In the genomic region with DNA sequence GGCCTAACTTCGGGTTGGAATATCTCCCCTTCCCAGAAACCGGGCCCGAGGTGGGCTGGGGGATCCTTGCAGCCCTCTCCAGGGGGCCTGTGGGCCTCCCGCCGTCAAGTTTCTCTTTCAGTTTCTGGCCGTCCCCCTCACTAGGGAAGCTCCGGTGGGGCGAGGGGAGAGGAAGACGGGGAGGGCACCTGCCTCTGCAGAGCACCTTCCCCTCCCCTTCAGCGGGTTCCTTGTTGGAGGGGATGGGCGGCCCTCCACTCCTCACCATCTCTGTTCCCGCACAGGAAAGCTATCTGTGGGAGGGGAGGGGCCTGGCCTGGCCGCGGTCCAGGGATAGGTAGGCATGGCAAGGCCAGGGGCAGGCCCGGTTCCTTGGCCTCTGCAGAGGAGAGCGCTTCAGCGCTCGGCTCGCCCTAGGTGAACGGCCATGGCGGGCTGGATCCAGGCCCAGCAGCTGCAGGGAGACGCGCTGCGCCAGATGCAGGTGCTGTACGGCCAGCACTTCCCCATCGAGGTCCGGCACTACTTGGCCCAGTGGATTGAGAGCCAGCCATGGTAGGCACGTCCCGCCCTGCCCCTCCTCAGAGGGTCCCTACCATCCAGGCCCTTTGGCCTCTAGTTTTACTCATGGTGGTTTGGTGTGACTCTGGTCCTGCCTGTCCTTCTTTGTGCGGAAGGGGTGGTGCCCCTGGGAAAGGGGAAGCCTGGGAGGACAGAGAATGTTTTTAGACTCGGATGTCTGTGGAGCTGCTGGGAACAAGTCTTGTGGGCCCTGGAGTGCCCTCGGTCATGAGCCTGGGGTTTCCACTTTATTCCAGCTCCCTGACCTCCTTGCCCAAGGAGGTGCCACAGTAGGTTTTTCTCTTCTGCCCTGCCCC, we compare ENCODE assay signal across 9 cellular contexts. TPM values are rescaled to one million over a fixed set of nuclear protein-coding genes. Genes with fewer than 3 reads are reported as not detected.
A peak's percentile ranks its signal among the peaks of the same experiment; 100 is the strongest.
DNase-seq lines count a peak whose midpoint lies in the region; ATAC-seq and TF ChIP-seq lines count a peak whose summit lies in the region.
"Had no signal": no experiment of that assay in that cellular context is flagged by ENCODE, and none has a peak within 500 bp of the region (broad histone marks: within the 10 kb centered on the region; RNA-seq: fewer than 3 reads in every experiment).

No MANE protein-coding gene starts in this region.

- peaks cover 4% of the 10 kb centered on the region; the same call in 1 of the 2 replicates for H3K9me1 ChIP-seq in IMR-90 (ENCODE audit: insufficient read depth, low read length)

- peak overlapping the region; percentile 63; the same call in 1 of the 2 replicates for H3K4me2 ChIP-seq in IMR-90 (ENCODE audit: low read depth, low read length)

- H4K8ac ChIP-seq in IMR-90 (ENCODE audit: low read depth in 2 of 2, low read length in 2 of 2), result peak overlapping the region in 1 of 2 experiments; percentile 74; a peak in 1 of 4 replicates

- no peak for TF ChIP-seq POLR2A in IMR-90 (IDR thresholded peaks at IDR 0.05; ENCODE audit: low read depth, low read length)

- H3K4me3 ChIP-seq in IMR-90 (ENCODE audit: insufficient read depth, low read depth, low read length) (peak overlapping the region; percentile 63), heart right ventricle (peak overlapping the region; percentile 50 to 83 (median 66)), skeletal muscle cell (ENCODE audit: low read depth, low read length) (peak overlapping the region; percentile 36)

- H2AFZ ChIP-seq in IMR-90 (replicated peaks; ENCODE audit: low read length, poor library complexity), result peak overlapping the region; percentile 43

- in situ Hi-C loops in IMR-90 (cut with MboI; ENCODE audit: low sequenced_read_pairs), result no loop called here

- no peaks in the 10 kb centered on the region for H3K27me3 Mint-ChIP-seq in activated T-cell treated with anti-CD3 and anti-CD28 coated beads, Interleukin-2, amount 50 U/mL, for 4 hours (ENCODE audit: low read depth)

- no peak overlapping the region for H3K56ac ChIP-seq in IMR-90 (ENCODE audit: extremely low read depth, insufficient read depth, low read length)

- H2AK5ac ChIP-seq in IMR-90 (ENCODE audit: low read depth, low read length), result no peak overlapping the region; the same call in 1 of the 2 replicates

- H3K4ac ChIP-seq in IMR-90 (ENCODE audit: low read depth, low read length), result no peak overlapping the region

- H3K9ac ChIP-seq in IMR-90 (ENCODE audit: low read depth, low read length), result no peak overlapping the region

- no peak for TF ChIP-seq CTCF in IMR-90 (conservative IDR thresholded peaks at IDR 0.05; ENCODE audit: low read depth, low read length)
- TF ChIP-seq CTCF in heart right ventricle (IDR thresholded peaks at IDR 0.05), result no peak

- H2AK9ac ChIP-seq in IMR-90 (replicated peaks; ENCODE audit: low read depth, low read length, poor library complexity), result peak overlapping the region; percentile 70

- peaks cover 58% of the 10 kb centered on the region for H3K4me1 Mint-ChIP-seq in activated T-cell treated with anti-CD3 and anti-CD28 coated beads, Interleukin-2, amount 50 U/mL, for 4 hours (ENCODE audit: low read depth)

- H3K27me3 ChIP-seq in IMR-90 (ENCODE audit: control insufficient read depth, insufficient read depth, low read length), result no peaks in the 10 kb centered on the region; the same call in 1 of the 2 replicates
- no peaks in the 10 kb centered on the region for H3K27me3 ChIP-seq in heart right ventricle

- no peak overlapping the region for H3K14ac ChIP-seq in IMR-90 (replicated peaks; ENCODE audit: low read depth, low read length)

- H3K27ac ChIP-seq in IMR-90 (ENCODE audit: insufficient read depth, low read length) (no peak overlapping the region), heart right ventricle (peak overlapping the region; percentile 78 to 96 (median 90))

- H3K79me1 ChIP-seq in IMR-90 (ENCODE audit: low read depth in 1 of 2, low read length in 2 of 2), result no peaks in the 10 kb centered on the region

- no peaks in the 10 kb centered on the region for H3K9me3 Mint-ChIP-seq in activated T-cell treated with anti-CD3 and anti-CD28 coated beads, Interleukin-2, amount 50 U/mL, for 4 hours

- peak overlapping the region; percentile 1; the same call in 1 of the 2 replicates for H4K5ac ChIP-seq in IMR-90 (ENCODE audit: low read depth, low read length)

- ATAC-seq in IMR-90 (ENCODE audit: low read depth) (no peak), heart right ventricle (peak in 7 of 8 donors; percentile 2 to 40 (median 15)), HG03280 (IDR thresholded peaks at IDR 0.05; ENCODE audit: unreplicated experiment) (no peak)
- peak; percentile 18 to 19 for ATAC-seq in activated T-cell treated with anti-CD3 and anti-CD28 coated beads, Interleukin-2, amount 50 U/mL, for 4 hours
- ATAC-seq: HCT116 had no signal

- dilution Hi-C loops in IMR-90 (cut with HindIII; ENCODE audit: low sequenced_read_pairs, unreplicated experiment), result no loop called here

- no peak overlapping the region for H3K18ac ChIP-seq in IMR-90 (ENCODE audit: low read depth, low read length)

- intact Hi-C loops in IMR-90 (cut with micrococcal nuclease) (no loop called here), heart right ventricle (cut with DNase I) (loop anchor here in 2 of 10 donors (10.0 kb wide), 1 partner anchor 64 kb away; no protein-coding TSS in a partner anchor)

- no peak overlapping the region for H2BK120ac ChIP-seq in IMR-90 (ENCODE audit: low read depth, low read length)

- H2BK15ac ChIP-seq in IMR-90 (ENCODE audit: low read depth, low read length), result no peak overlapping the region

- BruUV-seq in IMR-90 (replicated peaks; lab: Mats Ljungman, UMichigan), result no TSS peak

- CTCF ChIA-PET in IMR-90 (lab: Yijun Ruan, JAX), result no interaction called here

- H4K91ac ChIP-seq in IMR-90 (ENCODE audit: insufficient read depth, low read depth, low read length), result no peak overlapping the region

- peaks cover 39% of the 10 kb centered on the region for H3K36me3 Mint-ChIP-seq in activated T-cell treated with anti-CD3 and anti-CD28 coated beads, Interleukin-2, amount 50 U/mL, for 4 hours (ENCODE audit: insufficient read depth)

- H4K20me1 ChIP-seq in IMR-90 (ENCODE audit: insufficient read depth, low read length), result no peaks in the 10 kb centered on the region

- WGBS in IMR-90 (ENCODE audit: extremely low coverage in 2 of 2, insufficient read length in 1 of 2), 2 experiments, result 78% methylated on average over 13 of the region's 32 CpGs; no CpG with 5 or more reads in 1 of the 2 experiments
- WGBS in heart right ventricle, 2 donors, result 49 to 62% methylated on average over 32 of the region's 32 CpGs

- no peak overlapping the region for H2BK20ac ChIP-seq in IMR-90 (ENCODE audit: low read depth, low read length)

- H3K23ac ChIP-seq in IMR-90 (ENCODE audit: low read depth, low read length), result no peak overlapping the region

- no peak for TF ChIP-seq RAD21 in IMR-90 (IDR thresholded peaks at IDR 0.05; ENCODE audit: low read length)

- DNase-seq in DMS153 treated with DMSO at 0.1 percent for 48 hours (lab: John Stamatoyannopoulos, UW; ENCODE audit: unreplicated experiment) (peak; percentile 23), IMR-90 (no peak), heart right ventricle (peak in 1 of 2 donors; percentile 43), skeletal muscle cell (ENCODE audit: low read depth) (no peak), dermis blood vessel endothelial cell (no peak), COLO668 (lab: John Stamatoyannopoulos, UW; ENCODE audit: unreplicated experiment) (no peak)
- DNase-seq in activated T-cell treated with anti-CD3 and anti-CD28 coated beads, Interleukin-2, amount 50 U/mL, for 4 hours, result peak; percentile 60

- H3K9me3 ChIP-seq in IMR-90 (ENCODE audit: control insufficient read depth, insufficient read depth, low read length) (no peaks in the 10 kb centered on the region), heart right ventricle (no peaks in the 10 kb centered on the region)

- H2BK5ac ChIP-seq in IMR-90 (ENCODE audit: low read depth, low read length, poor library complexity, severe bottlenecking), result no peak overlapping the region

- H3K4me3 Mint-ChIP-seq in activated T-cell treated with anti-CD3 and anti-CD28 coated beads, Interleukin-2, amount 50 U/mL, for 4 hours, result peak overlapping the region; percentile 94

- H3K36me3 ChIP-seq in IMR-90 (ENCODE audit: control insufficient read depth, insufficient read depth, low read length) (no peaks in the 10 kb centered on the region), heart right ventricle (peaks cover 0 to 39% (median 0%) of the 10 kb centered on the region in 9 donors)

- POLR2A ChIA-PET in IMR-90 (lab: Charles Lee; ENCODE audit: unreplicated experiment), result no interaction called here

- peaks cover 14% of the 10 kb centered on the region for H3K4me1 ChIP-seq in IMR-90 (ENCODE audit: control insufficient read depth, insufficient read depth, low read length)
- H3K4me1 ChIP-seq in heart right ventricle, result peaks cover 11 to 62% (median 30%) of the 10 kb centered on the region in 9 donors

TF ChIP-seq in IMR-90, 13 proteins besides CTCF, POLR2A, EP300 and RAD21 (continues in another document):
- TF ChIP-seq, protein P1, sequence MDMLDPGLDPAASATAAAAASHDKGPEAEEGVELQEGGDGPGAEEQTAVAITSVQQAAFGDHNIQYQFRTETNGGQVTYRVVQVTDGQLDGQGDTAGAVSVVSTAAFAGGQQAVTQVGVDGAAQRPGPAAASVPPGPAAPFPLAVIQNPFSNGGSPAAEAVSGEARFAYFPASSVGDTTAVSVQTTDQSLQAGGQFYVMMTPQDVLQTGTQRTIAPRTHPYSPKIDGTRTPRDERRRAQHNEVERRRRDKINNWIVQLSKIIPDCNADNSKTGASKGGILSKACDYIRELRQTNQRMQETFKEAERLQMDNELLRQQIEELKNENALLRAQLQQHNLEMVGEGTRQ (IDR thresholded peaks at IDR 0.05; ENCODE audit: low read depth, low read length), result no peak
- TF ChIP-seq CHD1 (IDR thresholded peaks at IDR 0.05; ENCODE audit: low read depth, low read length) (no peak), SMC3 (IDR thresholded peaks at IDR 0.05; ENCODE audit: low read depth, low read length) (no peak)

RNA-seq across cellular contexts. Expression of a gene that starts 0.9 kb away (rescaled TPM):
- total RNA-seq in IMR-90 (2012; rRNA removed) (1.3 and 1.4 TPM in 2 replicates), heart right ventricle (10 to 100 TPM; 13.4 to 28.5 (median 16.1) TPM), dermis blood vessel endothelial cell (51.4 and 60.2 TPM in 2 replicates)
- polyA plus RNA-seq in IMR-90 (2012; rRNA removed) (1.4 and 1.5 TPM in 2 replicates), heart right ventricle (10 to 100 TPM in 1 of 2 donors, 1 to 10 TPM in 1; 8.2 to 11.9 TPM)
- polyA plus RNA-seq in IMR-90 (2012; cell fraction: cytosol; rRNA removed), result 1.9 and 2.0 TPM in 2 replicates
- polyA plus RNA-seq in IMR-90 (2012; cell fraction: nucleus; rRNA removed; ENCODE audit: low replicate concordance), result 5.2 and 5.6 TPM in 2 replicates
- total RNA-seq in activated T-cell treated with anti-CD3 and anti-CD28 coated beads, Interleukin-2, amount 50 U/mL, for 4 hours, result 100 to 1,000 TPM; 193 to 264 (median 220) TPM

RNA-seq across cellular contexts. Expression of a gene that starts 13.0 kb away (rescaled TPM):
- 21.7 and 24.4 TPM in 2 replicates for total RNA-seq in IMR-90 (2012; rRNA removed)
- polyA plus RNA-seq in IMR-90 (2012; rRNA removed), result 28.7 and 29.6 TPM in 2 replicates
- 11.6 and 14.8 TPM in 2 replicates for polyA plus RNA-seq in IMR-90 (2012; cell fraction: cytosol; rRNA removed)
- polyA plus RNA-seq in IMR-90 (2012; cell fraction: nucleus; rRNA removed; ENCODE audit: low replicate concordance), result 95.5 and 119 TPM in 2 replicates
- total RNA-seq in activated T-cell treated with anti-CD3 and anti-CD28 coated beads, Interleukin-2, amount 50 U/mL, for 4 hours, result 10 to 100 TPM; 62.9 to 86.7 (median 71.9) TPM
- 10 to 100 TPM; 26.3 to 34.7 (median 30.8) TPM for total RNA-seq in heart right ventricle
- 10 to 100 TPM; 14.4 to 22.5 TPM for polyA plus RNA-seq in heart right ventricle
- 46.3 and 46.8 TPM in 2 replicates for total RNA-seq in dermis blood vessel endothelial cell

Comparison
In these comparisons a context has a peak if more than half of its experiments do, and no peak if none do; other contexts are left out.
1. DNase-seq: peak in DMS153 treated with DMSO at 0.1 percent for 48 hours (single experiment) and activated T-cell treated with anti-CD3 and anti-CD28 coated beads, Interleukin-2, amount 50 U/mL, for 4 hours (single experiment); none in IMR-90 (single experiment), skeletal muscle cell (single experiment), dermis blood vessel endothelial cell (single experiment) and COLO668 (single experiment).
2. ATAC-seq: peak in activated T-cell treated with anti-CD3 and anti-CD28 coated beads, Interleukin-2, amount 50 U/mL, for 4 hours (2 of 2) and heart right ventricle (7 of 8); none in IMR-90 (single experiment) and HG03280 (single experiment).
3. Peak in every context shown above with its lines, with median percentiles within 50 percentile points of each other: H3K4me3 ChIP-seq.